ENCODE assay signal across 7 cellular contexts in the genomic region with DNA sequence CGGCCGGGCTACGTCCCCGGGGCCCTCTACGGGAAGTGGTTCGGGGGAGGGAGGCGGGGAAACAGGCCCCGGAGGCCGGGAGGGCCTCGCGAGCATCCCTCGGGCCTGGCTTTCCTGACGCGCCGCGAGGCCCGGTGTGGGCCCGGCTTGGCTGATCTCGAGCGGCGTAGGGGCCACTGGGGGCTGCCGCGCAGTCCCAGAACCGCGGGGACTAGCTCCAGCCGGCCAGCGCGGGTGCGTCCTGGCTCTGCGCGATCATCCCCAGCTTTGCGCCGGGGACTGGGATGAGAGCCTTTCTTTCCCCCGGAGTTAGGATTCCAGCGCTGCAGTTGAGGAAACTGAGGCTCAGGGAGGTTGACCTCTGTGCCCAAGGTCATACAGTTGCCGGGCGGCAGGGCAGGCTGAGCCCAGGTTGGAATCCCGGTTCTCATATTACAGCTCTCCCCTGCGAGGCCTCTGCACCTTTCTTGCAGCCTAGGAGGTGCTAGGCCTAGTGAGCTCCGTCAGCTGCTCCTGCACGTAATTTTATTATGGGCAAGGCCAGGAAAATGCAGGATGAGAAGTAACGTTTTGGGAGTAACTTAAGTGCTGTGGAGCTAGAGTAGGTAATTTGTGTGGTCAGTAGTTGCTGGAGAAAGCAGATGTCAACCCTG. TPM values are rescaled to one million over a fixed set of nuclear protein-coding genes. Genes with fewer than 3 reads are reported as not detected.
DNase-seq lines count a peak whose midpoint lies in the region; ATAC-seq lines count a peak whose summit lies in the region.

No MANE protein-coding gene starts in this region.

- no peaks in the 10 kb centered on the region for H3K27me3 Mint-ChIP-seq in T-helper 17 cell
- no peaks in the 10 kb centered on the region for H3K27me3 Mint-ChIP-seq in natural killer cell treated with Interleukin-12 subunit alpha and Interleukin-12 subunit beta and Interleukin-15 and Interleukin-18, amount 100 ng/mL, for 72 hours

- peak; percentile 23 for DNase-seq in HS-27A (ENCODE audit: low read depth)
- no peak for DNase-seq in T-helper 17 cell
- DNase-seq in natural killer cell treated with Interleukin-12 subunit alpha and Interleukin-12 subunit beta and Interleukin-15 and Interleukin-18, amount 100 ng/mL, for 72 hours (ENCODE audit: low spot score) = no peak

- peaks cover 0 to 3% of the 10 kb centered on the region in 2 donors for H3K36me3 ChIP-seq in esophagus (ENCODE audit: control insufficient read depth in 2 of 2, insufficient read depth in 2 of 2, low read length in 1 of 2)

- H3K4me3 Mint-ChIP-seq in T-helper 17 cell = peak overlapping the region; percentile 94
- H3K4me3 Mint-ChIP-seq in natural killer cell treated with Interleukin-12 subunit alpha and Interleukin-12 subunit beta and Interleukin-15 and Interleukin-18, amount 100 ng/mL, for 72 hours = peak overlapping the region; percentile 96

- H3K36me3 Mint-ChIP-seq in T-helper 17 cell (ENCODE audit: low read depth) = no peaks in the 10 kb centered on the region
- no peaks in the 10 kb centered on the region for H3K36me3 Mint-ChIP-seq in natural killer cell treated with Interleukin-12 subunit alpha and Interleukin-12 subunit beta and Interleukin-15 and Interleukin-18, amount 100 ng/mL, for 72 hours

- peak overlapping the region; percentile 98 for H3K27ac Mint-ChIP-seq in T-helper 17 cell
- H3K27ac Mint-ChIP-seq in natural killer cell treated with Interleukin-12 subunit alpha and Interleukin-12 subunit beta and Interleukin-15 and Interleukin-18, amount 100 ng/mL, for 72 hours = peak overlapping the region; percentile 93 to 95

- peaks cover 57% of the 10 kb centered on the region for H3K4me1 Mint-ChIP-seq in T-helper 17 cell
- H3K4me1 Mint-ChIP-seq in natural killer cell treated with Interleukin-12 subunit alpha and Interleukin-12 subunit beta and Interleukin-15 and Interleukin-18, amount 100 ng/mL, for 72 hours (ENCODE audit: low read depth in 2 of 2) = peaks cover 72 to 77% of the 10 kb centered on the region in 2 donors

- no peaks in the 10 kb centered on the region for H3K27me3 ChIP-seq in esophagus (ENCODE audit: control insufficient read depth in 1 of 2, insufficient read depth in 2 of 2, low read length in 2 of 2)

- 0% methylated on average over 20 to 42 of the region's 42 CpGs for WGBS in esophagus, 2 donors

- H3K9me3 Mint-ChIP-seq in natural killer cell treated with Interleukin-12 subunit alpha and Interleukin-12 subunit beta and Interleukin-15 and Interleukin-18, amount 100 ng/mL, for 72 hours = no peaks in the 10 kb centered on the region

- peak overlapping the region; percentile 81 to 87 for H3K27ac ChIP-seq in esophagus (ENCODE audit: low read depth in 2 of 2, low read length in 1 of 2)

- H3K4me3 ChIP-seq in esophagus (ENCODE audit: low read depth in 1 of 2, low read length in 2 of 2) = peak overlapping the region; percentile 70 to 76

- H3K4me1 ChIP-seq in esophagus (ENCODE audit: control insufficient read depth in 2 of 2, insufficient read depth in 2 of 2, low read length in 1 of 2) = peaks cover 7 to 21% of the 10 kb centered on the region in 2 donors

- ATAC-seq in GM18517 (IDR thresholded peaks at IDR 0.05; ENCODE audit: unreplicated experiment) (peak; percentile 6), T-helper 17 cell (peak; percentile 33), GM21390 (IDR thresholded peaks at IDR 0.05; ENCODE audit: unreplicated experiment) (no peak), HG03280 (IDR thresholded peaks at IDR 0.05; ENCODE audit: unreplicated experiment) (no peak)
- ATAC-seq in natural killer cell treated with Interleukin-12 subunit alpha and Interleukin-12 subunit beta and Interleukin-15 and Interleukin-18, amount 100 ng/mL, for 72 hours = no peak

- no peaks in the 10 kb centered on the region for H3K9me3 ChIP-seq in T-helper 17 cell (ENCODE audit: control insufficient read depth, low read length, poor library complexity, severe bottlenecking)
- no peaks in the 10 kb centered on the region for H3K9me3 ChIP-seq in esophagus (ENCODE audit: control insufficient read depth in 2 of 2, insufficient read depth in 1 of 2, low read depth in 1 of 2, low read length in 1 of 2)

RNA-seq across cellular contexts. Expression of a gene that starts 0.5 kb away (rescaled TPM):
- total RNA-seq in T-helper 17 cell = 10 to 100 TPM; 86.7 to 99.8 TPM
- polyA plus RNA-seq in esophagus = 10 to 100 TPM; 25.5 to 65.4 TPM
- total RNA-seq in natural killer cell treated with Interleukin-12 subunit alpha and Interleukin-12 subunit beta and Interleukin-15 and Interleukin-18, amount 100 ng/mL, for 72 hours = 100 to 1,000 TPM in 1 of 2 donors, 10 to 100 TPM in 1; 63.0 to 112 TPM

Comparison
In these comparisons a context has a peak if more than half of its experiments do, and no peak if none do; other contexts are left out.
1. ATAC-seq: peak in GM18517 (single experiment) and T-helper 17 cell (single experiment); none in natural killer cell treated with Interleukin-12 subunit alpha and Interleukin-12 subunit beta and Interleukin-15 and Interleukin-18, amount 100 ng/mL, for 72 hours (0 of 2), GM21390 (single experiment) and HG03280 (single experiment).